15 cellular contexts compared by ENCODE assay signal in the genomic region with DNA sequence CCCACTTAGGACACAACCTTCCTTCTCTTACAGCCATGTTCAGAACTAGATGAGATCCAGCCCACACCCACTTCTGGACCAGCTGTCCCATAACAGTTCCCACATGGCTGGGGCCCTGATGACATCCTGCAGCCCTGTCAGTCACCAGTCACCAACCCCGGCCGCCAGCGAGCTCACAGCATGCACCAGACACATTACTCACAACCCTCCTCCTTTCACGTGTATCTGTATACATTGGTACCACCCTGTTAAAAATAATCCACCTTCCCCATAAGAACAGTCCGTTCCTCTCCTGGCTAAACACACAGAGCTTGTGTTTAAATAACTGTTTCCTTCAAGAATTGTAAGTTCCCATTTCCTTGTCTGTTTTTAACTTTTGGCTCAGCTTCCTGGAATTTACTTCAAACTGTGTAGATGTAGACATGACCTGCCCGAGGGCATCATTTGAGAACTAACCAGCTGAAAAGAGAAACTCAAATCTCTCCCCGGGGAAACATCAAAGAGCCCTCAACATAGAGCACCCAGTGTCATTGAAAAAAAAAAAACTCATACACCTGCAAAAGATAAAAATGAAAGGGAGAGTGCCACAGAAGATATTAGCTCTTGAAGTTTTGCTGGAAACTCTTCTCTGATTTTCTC. TPM values are rescaled to one million over a fixed set of nuclear protein-coding genes. Genes with fewer than 3 reads are reported as not detected.
DNase-seq lines count a peak whose midpoint lies in the region; ATAC-seq lines count a peak whose summit lies in the region.
"Had no signal": no experiment of that assay in that cellular context is flagged by ENCODE, and none has a peak within 500 bp of the region (broad histone marks: within the 10 kb centered on the region; RNA-seq: fewer than 3 reads in every experiment).

No MANE protein-coding gene starts in this region.

- peak; percentile 67 for ATAC-seq in activated T-helper 17 cell treated with anti-CD3 and anti-CD28 coated beads, Interleukin-2, amount 50 U/mL, for 72 hours (replicated peaks)
- ATAC-seq in HG02571 (IDR thresholded peaks at IDR 0.05; ENCODE audit: unreplicated experiment): no peak
- no peak for ATAC-seq in HG02884 (IDR thresholded peaks at IDR 0.05; ENCODE audit: unreplicated experiment)
- ATAC-seq: body of pancreas; effector memory CD8-positive, alpha-beta T cell had no signal

- peak overlapping the region; percentile 4 for H3K27ac Mint-ChIP-seq in activated T-helper 17 cell treated with anti-CD3 and anti-CD28 coated beads, Interleukin-2, amount 50 U/mL, for 72 hours

- DNase-seq in COLO829 (ENCODE audit: low spot score): peak; percentile 24
- peak; percentile 58 for DNase-seq in NCI-H1436 treated with DMSO at 0.1 percent for 48 hours (lab: John Stamatoyannopoulos, UW)
- DNase-seq in stimulated activated CD4-positive, alpha-beta T cell treated with anti-CD3 and anti-CD28 coated beads, Interleukin-1b, Interleukin-23, amount 100 ng/mL, for 4 hours (ENCODE audit: low read depth in 2 of 2): peak; percentile 7 to 11
- DNase-seq in G401 (ENCODE audit: low spot score): no peak
- DNase-seq in SKM-1 (lab: John Stamatoyannopoulos, UW; ENCODE audit: unreplicated experiment): no peak
- DNase-seq: body of pancreas; effector memory CD8-positive, alpha-beta T cell; head of caudate nucleus; left ventricle myocardium inferior had no signal

- no peaks in the 10 kb centered on the region for H3K9me3 Mint-ChIP-seq in activated T-helper 17 cell treated with anti-CD3 and anti-CD28 coated beads, Interleukin-2, amount 50 U/mL, for 72 hours
- H3K9me3 Mint-ChIP-seq: effector memory CD8-positive, alpha-beta T cell; neural crest cell had no signal

- H3K4me1 Mint-ChIP-seq in activated T-helper 17 cell treated with anti-CD3 and anti-CD28 coated beads, Interleukin-2, amount 50 U/mL, for 72 hours: peaks cover 6% of the 10 kb centered on the region

- peaks cover 12% of the 10 kb centered on the region for H3K27me3 Mint-ChIP-seq in activated T-helper 17 cell treated with anti-CD3 and anti-CD28 coated beads, Interleukin-2, amount 50 U/mL, for 72 hours

- no peaks in the 10 kb centered on the region for H3K36me3 Mint-ChIP-seq in activated T-helper 17 cell treated with anti-CD3 and anti-CD28 coated beads, Interleukin-2, amount 50 U/mL, for 72 hours (ENCODE audit: low read depth)

- no peak overlapping the region for H3K4me3 Mint-ChIP-seq in activated T-helper 17 cell treated with anti-CD3 and anti-CD28 coated beads, Interleukin-2, amount 50 U/mL, for 72 hours
- H3K4me3 Mint-ChIP-seq: effector memory CD8-positive, alpha-beta T cell; neural crest cell had no signal

- in situ Hi-C loops in G401 (cut with HindIII; ENCODE audit: low sequenced_read_pairs): no loop called here

RNA-seq across cellular contexts. Expression of a gene that starts 26.0 kb away (rescaled TPM):
- total RNA-seq in activated T-helper 17 cell treated with anti-CD3 and anti-CD28 coated beads, Interleukin-2, amount 50 U/mL, for 72 hours: not detected
- not detected in 2 replicates for total RNA-seq in G401 (2014; rRNA removed; shearing (Covaris generic))
- total RNA-seq: activated CD8-positive, alpha-beta memory T cell treated with anti-CD3 and anti-CD28 coated beads for 36 hours; body of pancreas; H4; left ventricle myocardium inferior; neural crest cell had no signal

Comparison
In these comparisons a context has a peak if more than half of its experiments do, and no peak if none do; other contexts are left out.
1. DNase-seq: peak in COLO829 (single experiment), NCI-H1436 treated with DMSO at 0.1 percent for 48 hours (single experiment) and stimulated activated CD4-positive, alpha-beta T cell treated with anti-CD3 and anti-CD28 coated beads, Interleukin-1b, Interleukin-23, amount 100 ng/mL, for 4 hours (2 of 2); none in G401 (single experiment) and SKM-1 (single experiment).